Comparison of ENCODE assay signal across 8 cellular contexts in the genomic region with DNA sequence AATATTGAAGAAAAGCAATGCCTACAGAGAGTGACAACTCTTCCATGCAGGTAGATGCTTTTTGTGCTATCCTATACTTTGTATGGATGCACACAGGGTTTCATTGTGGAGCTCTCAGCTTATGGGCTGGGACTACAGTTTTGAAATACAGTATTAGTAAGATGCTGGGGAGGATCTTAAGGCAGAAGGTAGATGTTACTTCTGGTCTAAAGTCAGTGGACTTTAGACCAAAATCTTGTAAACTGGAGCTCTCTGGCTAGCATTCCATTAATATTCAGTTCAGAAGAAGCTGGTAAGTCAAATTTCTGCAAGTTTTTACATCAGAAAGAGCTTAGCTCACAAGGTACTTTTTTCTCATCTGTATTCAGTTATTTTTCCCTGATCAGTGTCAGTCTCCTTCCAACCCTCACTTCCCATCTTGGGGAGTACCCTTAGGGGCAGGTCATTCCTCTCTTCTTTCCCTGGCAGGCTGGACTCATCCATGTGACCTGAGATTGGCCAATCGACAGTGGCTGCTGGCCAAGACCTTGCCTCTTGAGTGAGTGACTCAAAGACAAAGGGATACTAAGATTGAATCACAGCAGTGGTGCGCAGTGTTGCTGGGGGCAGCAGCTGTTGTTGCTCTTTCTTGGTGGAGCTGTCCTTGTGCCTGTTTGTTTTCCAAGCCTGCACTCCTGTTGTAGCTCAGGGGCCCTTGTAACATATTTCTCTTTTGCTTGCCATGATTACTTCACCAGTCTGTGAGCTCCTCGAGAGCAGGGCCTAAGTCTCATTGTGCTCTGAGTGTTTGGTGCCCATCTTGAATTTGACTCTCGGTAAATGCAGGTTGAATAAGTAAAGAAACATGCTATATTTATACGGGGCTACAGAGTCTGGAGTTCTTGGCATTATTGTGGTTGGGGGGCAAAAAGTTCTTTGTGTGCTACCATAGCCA. TPM values are rescaled to one million over a fixed set of nuclear protein-coding genes. Genes with fewer than 3 reads are reported as not detected.
DNase-seq lines count a peak whose midpoint lies in the region; ATAC-seq and TF ChIP-seq lines count a peak whose summit lies in the region.

No MANE protein-coding gene starts in this region.

- H3K79me2 ChIP-seq in DOHH2 (ENCODE audit: control insufficient read depth, low read length): peaks cover 19% of the 10 kb centered on the region
- peaks cover 19% of the 10 kb centered on the region for H3K79me2 ChIP-seq in mammary epithelial cell (ENCODE audit: insufficient read depth, low read length)

- H3K27me3 ChIP-seq in DOHH2 (ENCODE audit: control insufficient read depth, low read length): no peaks in the 10 kb centered on the region
- no peaks in the 10 kb centered on the region for H3K27me3 ChIP-seq in mammary epithelial cell (ENCODE audit: insufficient read depth, low read length)

- H2AFZ ChIP-seq in mammary epithelial cell (ENCODE audit: low read depth, low read length): peak overlapping the region; percentile 59

- no peaks in the 10 kb centered on the region for H3K9me2 ChIP-seq in DOHH2 (replicated peaks; ENCODE audit: control insufficient read depth, low read length)

- peaks cover 5% of the 10 kb centered on the region; the same call in 1 of the 2 replicates for H3K9me3 ChIP-seq in DOHH2 (ENCODE audit: control insufficient read depth, insufficient read depth, low read length)
- H3K9me3 ChIP-seq in mammary epithelial cell (replicated peaks; ENCODE audit: insufficient read depth, low read length): no peaks in the 10 kb centered on the region

- H3K4me3 ChIP-seq in DOHH2 (ENCODE audit: low read length) (peak overlapping the region; percentile 36; the same call in 1 of the 2 replicates), mammary epithelial cell (replicated peaks in 1 of 3; ENCODE audit: insufficient read depth in 1 of 3, low read depth in 2 of 3, low read length in 3 of 3) (no peak overlapping the region), skeletal muscle cell (ENCODE audit: low read depth, low read length) (no peak overlapping the region)

- peak overlapping the region; percentile 57 for H3K9ac ChIP-seq in mammary epithelial cell (ENCODE audit: insufficient read depth, low read length)

- ATAC-seq in GM19452 (IDR thresholded peaks at IDR 0.05; ENCODE audit: unreplicated experiment): no peak

- peak overlapping the region; percentile 64 for H3K27ac ChIP-seq in DOHH2 (ENCODE audit: low read depth, low read length)
- peak overlapping the region; percentile 90 for H3K27ac ChIP-seq in mammary epithelial cell (ENCODE audit: insufficient read depth, low read depth, low read length)

- H4K20me1 ChIP-seq in DOHH2 (ENCODE audit: control insufficient read depth, insufficient read depth, low read depth, low read length) (no peaks in the 10 kb centered on the region), mammary epithelial cell (ENCODE audit: insufficient read depth, low read length) (no peaks in the 10 kb centered on the region)

- CTCF ChIA-PET in mammary epithelial cell (lab: Charles Lee; ENCODE audit: low non-redundant PET): interaction anchor here (0.6 to 1.0 kb wide), 2 partner anchors 34 to 115 kb away, joined by 3 to 4 read pairs; no protein-coding TSS in a partner anchor

- BruUV-seq in mammary epithelial cell (replicated peaks; lab: Mats Ljungman, UMichigan): TSS peak; percentile 76

- dilution Hi-C loops in mammary epithelial cell (cut with HindIII; ENCODE audit: low sequenced_read_pairs): no loop called here

- DNase-seq in LoVo (ENCODE audit: low spot score) (peak; percentile 48), SW480 (ENCODE audit: low spot score) (peak; percentile 66), mammary epithelial cell (peak; percentile 96), inferior parietal cortex (ENCODE audit: extremely low spot score) (peak; percentile 71), skeletal muscle cell (ENCODE audit: low read depth) (peak; percentile 97)
- no peak for DNase-seq in effector CD8-positive, alpha-beta T cell (lab: John Stamatoyannopoulos, UW)

- H3K4me2 ChIP-seq in DOHH2 (ENCODE audit: low read length): peak overlapping the region; percentile 52
- H3K4me2 ChIP-seq in mammary epithelial cell (ENCODE audit: insufficient read depth, low read depth, low read length): peak overlapping the region; percentile 34

- H3F3A ChIP-seq in DOHH2 (ENCODE audit: control insufficient read depth, insufficient read depth): peaks cover 12% of the 10 kb centered on the region

- in situ Hi-C loops in mammary epithelial cell (cut with MboI; ENCODE audit: low sequenced_read_pairs in 2 of 2): no loop called here

- H3K36me3 ChIP-seq in DOHH2 (ENCODE audit: control insufficient read depth, low read length) (peaks cover 17% of the 10 kb centered on the region), mammary epithelial cell (ENCODE audit: insufficient read depth, low read length) (no peaks in the 10 kb centered on the region)

- TF ChIP-seq CTCF in DOHH2 (IDR thresholded peaks at IDR 0.05; ENCODE audit: low read depth, low read length, poor library complexity, severe bottlenecking) (no peak), mammary epithelial cell (conservative IDR thresholded peaks at IDR 0.05 in 1 of 2, IDR thresholded peaks at IDR 0.05 in 1 of 2; ENCODE audit: extremely low read depth in 1 of 2, insufficient read depth in 1 of 2, low read depth in 1 of 2, low read length in 2 of 2) (no peak)

- intact Hi-C loops in mammary epithelial cell (cut with micrococcal nuclease): loop anchor here (1.0 to 2.0 kb wide), 3 partner anchors 16 to 115 kb away; partner anchors contain the start of gene RBM39

- H3K4me1 ChIP-seq in DOHH2 (ENCODE audit: control insufficient read depth, low read length) (peaks cover 39% of the 10 kb centered on the region), mammary epithelial cell (ENCODE audit: insufficient read depth, low read length) (peaks cover 24% of the 10 kb centered on the region)

- WGBS in mammary epithelial cell (ENCODE audit: low coverage, missing lambda C conversion rate): 14% methylated on average over 5 of the region's 5 CpGs

RNA-seq across cellular contexts. Expression of gene PHF20, which starts 2.8 kb away (rescaled TPM):
- total RNA-seq in mammary epithelial cell: 10 to 100 TPM; 24.0 to 39.7 TPM
- 19.5 TPM for polyA plus RNA-seq in mammary epithelial cell
- polyA minus RNA-seq in mammary epithelial cell: 24.9 TPM

RNA-seq across cellular contexts. Expression of gene RBM39, which starts 26.9 kb away (rescaled TPM):
- 100 to 1,000 TPM; 188 to 283 TPM for total RNA-seq in mammary epithelial cell
- 27.2 TPM for polyA plus RNA-seq in mammary epithelial cell
- 272 TPM for polyA minus RNA-seq in mammary epithelial cell
